ENCODE assay signal across 8 cellular contexts in genomic region chr4:37685211-37685725, GRCh38. TPM values are rescaled to one million over a fixed set of nuclear protein-coding genes. Genes with fewer than 3 reads are reported as not detected.
DNase-seq lines count a peak whose midpoint lies in the region; ATAC-seq and TF ChIP-seq lines count a peak whose summit lies in the region.

No MANE protein-coding gene starts in this region.

- CTCF ChIA-PET in CD4-positive, alpha-beta T cell (lab: Charles Lee), result interaction anchor here (1.1 kb wide), 1 partner anchor 82 kb away, joined by 3 read pairs; no protein-coding TSS in a partner anchor
- CTCF ChIA-PET in activated CD4-positive, alpha-beta memory T cell treated with anti-CD3 and anti-CD28 coated beads for 36 hours (lab: Charles Lee), result interaction anchor here (1.3 kb wide), 1 partner anchor 82 kb away, joined by 3 read pairs; no protein-coding TSS in a partner anchor

- H3K4me3 Mint-ChIP-seq in CD4-positive, alpha-beta T cell, result peak overlapping the region; percentile 98
- peak overlapping the region; percentile 86 for H3K4me3 Mint-ChIP-seq in activated CD4-positive, alpha-beta memory T cell treated with anti-CD3 and anti-CD28 coated beads for 36 hours

- 1 to 2% (median 1%) methylated on average over 10 of the region's 10 CpGs for WGBS in ovary, 3 donors

- no peaks in the 10 kb centered on the region for H3K9me3 ChIP-seq in CD4-positive, alpha-beta T cell (ENCODE audit: control insufficient read depth, low read length)
- H3K9me3 ChIP-seq in HUES6 (ENCODE audit: control insufficient read depth, insufficient read depth, low read depth, low read length) (peaks cover 2% of the 10 kb centered on the region; the same call in 1 of the 2 replicates), ovary (no peaks in the 10 kb centered on the region)

- POLR2A ChIA-PET in CD4-positive, alpha-beta T cell (lab: Charles Lee), result interaction anchor here (1.3 kb wide), 1 partner anchor 9 kb away, joined by 3 read pairs; no protein-coding TSS in a partner anchor
- POLR2A ChIA-PET in activated CD4-positive, alpha-beta memory T cell treated with anti-CD3 and anti-CD28 coated beads for 36 hours (lab: Charles Lee), result interaction anchor here (0.6 to 0.7 kb wide), 3 partner anchors 10 to 606 kb away, joined by 3 to 4 read pairs (median 3); no protein-coding TSS in a partner anchor

- TF ChIP-seq CTCF in CD4-positive, alpha-beta T cell (IDR thresholded peaks at IDR 0.05), result no peak
- TF ChIP-seq CTCF in ovary (IDR thresholded peaks at IDR 0.05), result no peak

- ATAC-seq in CD4-positive, alpha-beta T cell (ENCODE audit: poor library complexity), result peak; percentile 19
- no peak for ATAC-seq in GM19395 (IDR thresholded peaks at IDR 0.05; ENCODE audit: unreplicated experiment)

- TF ChIP-seq EP300 in ovary (IDR thresholded peaks at IDR 0.05), result no peak

- no peaks in the 10 kb centered on the region for H3K27me3 ChIP-seq in CD4-positive, alpha-beta T cell (ENCODE audit: control insufficient read depth, insufficient read depth, low read length)
- H3K27me3 ChIP-seq in HUES6 (ENCODE audit: control insufficient read depth, insufficient read depth, low read length), result peaks cover 14% of the 10 kb centered on the region
- H3K27me3 ChIP-seq in ovary, result no peaks in the 10 kb centered on the region

- peaks cover 24% of the 10 kb centered on the region for H3K4me1 ChIP-seq in HUES6 (ENCODE audit: control insufficient read depth, insufficient read depth, low read length)
- peaks cover 3% of the 10 kb centered on the region for H3K4me1 ChIP-seq in ovary (ENCODE audit: insufficient read depth)

- H3K27ac ChIP-seq in CD4-positive, alpha-beta T cell (ENCODE audit: low read depth, low read length), result peak overlapping the region; percentile 88
- H3K27ac ChIP-seq in HUES6 (ENCODE audit: low read depth, low read length), result peak overlapping the region; percentile 53; the same call in 1 of the 2 replicates
- peak overlapping the region; percentile 86 to 94 for H3K27ac ChIP-seq in ovary

- H3K36me3 ChIP-seq in HUES6 (ENCODE audit: control insufficient read depth, insufficient read depth, low read length) (no peaks in the 10 kb centered on the region), ovary (no peaks in the 10 kb centered on the region)

- peak overlapping the region; percentile 90 for H3K4me3 ChIP-seq in HUES6 (ENCODE audit: low read depth, low read length)
- peak overlapping the region; percentile 92 for H3K4me3 ChIP-seq in ovary

- peaks cover 43% of the 10 kb centered on the region for H3K4me1 Mint-ChIP-seq in CD4-positive, alpha-beta T cell (ENCODE audit: low read depth)
- peaks cover 34% of the 10 kb centered on the region for H3K4me1 Mint-ChIP-seq in activated CD4-positive, alpha-beta memory T cell treated with anti-CD3 and anti-CD28 coated beads for 36 hours (ENCODE audit: low read depth)

- intact Hi-C loops in CD4-positive, alpha-beta T cell (cut with DNase I, micrococcal nuclease), result loop anchor here (1.0 to 10.0 kb wide), 10 partner anchors 18 to 1770 kb away; partner anchors contain the start of genes WDR19 (in 2 of the 2), KLF3 (in 1 of the 2), LIAS (in 1 of the 2) and RPL9 (in 1 of the 2)
- intact Hi-C loops in activated CD4-positive, alpha-beta memory T cell treated with anti-CD3 and anti-CD28 coated beads for 36 hours (cut with micrococcal nuclease), result loop anchor here (10.0 kb wide), 1 partner anchor 630 kb away; no protein-coding TSS in a partner anchor
- intact Hi-C loops in ovary (cut with DNase I), result loop anchor here in 1 of 4 donors (10.0 kb wide), 1 partner anchor 980 kb away; the partner anchor contains the start of gene KLF3

- no peaks in the 10 kb centered on the region for H3K9me3 Mint-ChIP-seq in CD4-positive, alpha-beta T cell
- H3K9me3 Mint-ChIP-seq in activated CD4-positive, alpha-beta memory T cell treated with anti-CD3 and anti-CD28 coated beads for 36 hours, result no peaks in the 10 kb centered on the region

- no peaks in the 10 kb centered on the region for H3K27me3 Mint-ChIP-seq in CD4-positive, alpha-beta T cell
- H3K27me3 Mint-ChIP-seq in activated CD4-positive, alpha-beta memory T cell treated with anti-CD3 and anti-CD28 coated beads for 36 hours, result no peaks in the 10 kb centered on the region

- H3K36me3 Mint-ChIP-seq in CD4-positive, alpha-beta T cell (ENCODE audit: low read depth), result peaks cover 30% of the 10 kb centered on the region
- peaks cover 10% of the 10 kb centered on the region for H3K36me3 Mint-ChIP-seq in activated CD4-positive, alpha-beta memory T cell treated with anti-CD3 and anti-CD28 coated beads for 36 hours

- H3K27ac Mint-ChIP-seq in CD4-positive, alpha-beta T cell, result peak overlapping the region; percentile 99
- peak overlapping the region; percentile 91 for H3K27ac Mint-ChIP-seq in activated CD4-positive, alpha-beta memory T cell treated with anti-CD3 and anti-CD28 coated beads for 36 hours

- H3K9ac ChIP-seq in HUES6 (ENCODE audit: low read length), result peak overlapping the region; percentile 89

- peak in 7 of 10 experiments; percentile 12 to 63 (median 18) for DNase-seq in CD4-positive, alpha-beta T cell
- peak; percentile 64 for DNase-seq in activated CD4-positive, alpha-beta memory T cell treated with anti-CD3 and anti-CD28 coated beads for 36 hours
- peak; percentile 80 for DNase-seq in fibroblast of gingiva (ENCODE audit: low read depth)
- peak in 2 of 5 donors; percentile 17 to 51 for DNase-seq in ovary
- DNase-seq in NCI-H510A (lab: John Stamatoyannopoulos, UW), result no peak
- DNase-seq in NCI-H1092 treated with DMSO at 0.1 percent for 48 hours (lab: John Stamatoyannopoulos, UW), result no peak

- TF ChIP-seq POLR2A in ovary (IDR thresholded peaks at IDR 0.05), result no peak

RNA-seq across cellular contexts. Expression of gene RELL1, which starts 0.9 kb away (rescaled TPM):
- 10 to 100 TPM; 48.6 to 50.3 TPM for total RNA-seq in CD4-positive, alpha-beta T cell
- 10 to 100 TPM; 15.0 to 16.0 TPM for total RNA-seq in activated CD4-positive, alpha-beta memory T cell treated with anti-CD3 and anti-CD28 coated beads for 36 hours
- 10 to 100 TPM; 21.3 to 31.4 (median 24.4) TPM for total RNA-seq in ovary
- polyA plus RNA-seq in ovary, result 1 to 10 TPM; 4.1 to 7.4 TPM

Comparison
In these comparisons a context has a peak if more than half of its experiments do, and no peak if none do; other contexts are left out.
1. DNase-seq: peak in CD4-positive, alpha-beta T cell (7 of 10), activated CD4-positive, alpha-beta memory T cell treated with anti-CD3 and anti-CD28 coated beads for 36 hours (single experiment) and fibroblast of gingiva (single experiment); none in NCI-H510A (single experiment) and NCI-H1092 treated with DMSO at 0.1 percent for 48 hours (single experiment).
2. Peak in every context shown above with its lines, with median percentiles within 50 percentile points of each other: H3K27ac ChIP-seq.